3 cellular contexts compared by ENCODE assay signal in genomic region chr10:72925951-72926465, GRCh38.
TF ChIP-seq lines count a peak whose summit lies in the region.

No MANE protein-coding gene starts in this region.

TF ChIP-seq in A549, 52 proteins besides CTCF, POLR2A, EP300 and RAD21:
- TF ChIP-seq FOSL2 (IDR thresholded peaks at IDR 0.05) (no peak), FOSL2 (CRISPR knock-in tag; IDR thresholded peaks at IDR 0.05) (no peak), RARB (CRISPR knock-in tag; IDR thresholded peaks at IDR 0.05) (no peak), PBX3 (IDR thresholded peaks at IDR 0.05) (no peak), BHLHE40 (IDR thresholded peaks at IDR 0.05; ENCODE audit: low read depth, low read length) (no peak), RNF2 (IDR thresholded peaks at IDR 0.05; ENCODE audit: borderline replicate concordance, low read depth) (no peak), MAZ (IDR thresholded peaks at IDR 0.05; ENCODE audit: borderline replicate concordance, low read depth, low read length) (no peak), SREBF2 (IDR thresholded peaks at IDR 0.05) (no peak), PHF8 (IDR thresholded peaks at IDR 0.05; ENCODE audit: borderline replicate concordance, low read depth) (no peak), ZFP36 (IDR thresholded peaks at IDR 0.05; ENCODE audit: borderline replicate concordance, partially characterized antibody) (no peak), RCOR1 (IDR thresholded peaks at IDR 0.05; ENCODE audit: low read depth, low read length) (no peak)
TF ChIP-seq in A549: peak in this region for 0.

TF ChIP-seq in WTC11, 78 proteins besides CTCF, POLR2A, EP300 and RAD21:
- TF ChIP-seq CREM (CRISPR knock-in tag; IDR thresholded peaks at IDR 0.05) (no peak), RELA (CRISPR knock-in tag; IDR thresholded peaks at IDR 0.05; ENCODE audit: borderline replicate concordance) (no peak), HMGXB4 (CRISPR knock-in tag; IDR thresholded peaks at IDR 0.05) (no peak), RORB (CRISPR knock-in tag; IDR thresholded peaks at IDR 0.05) (no peak)

TF ChIP-seq in HepG2, 621 proteins besides CTCF, POLR2A, EP300 and RAD21:
- TF ChIP-seq TOE1 (CRISPR knock-in tag; IDR thresholded peaks at IDR 0.05), result no peak
- TF ChIP-seq SP1 (IDR thresholded peaks at IDR 0.05), result no peak
- TF ChIP-seq SP1 (CRISPR knock-in tag; IDR thresholded peaks at IDR 0.05), result no peak
- TF ChIP-seq MED8 (CRISPR knock-in tag; IDR thresholded peaks at IDR 0.05; ENCODE audit: insufficient replicate concordance), result no peak
- TF ChIP-seq BATF2 (CRISPR knock-in tag; IDR thresholded peaks at IDR 0.05), result no peak
- no peak for TF ChIP-seq ZNF672 (CRISPR knock-in tag; IDR thresholded peaks at IDR 0.05)
- no peak for TF ChIP-seq TFAP4 (IDR thresholded peaks at IDR 0.05; ENCODE audit: borderline replicate concordance, low read depth)
- TF ChIP-seq ZNF460 (CRISPR knock-in tag; IDR thresholded peaks at IDR 0.05; ENCODE audit: borderline replicate concordance), result no peak
TF ChIP-seq in HepG2: peak in this region for 0.
